4 cellular contexts compared by ENCODE assay signal in the genomic region with DNA sequence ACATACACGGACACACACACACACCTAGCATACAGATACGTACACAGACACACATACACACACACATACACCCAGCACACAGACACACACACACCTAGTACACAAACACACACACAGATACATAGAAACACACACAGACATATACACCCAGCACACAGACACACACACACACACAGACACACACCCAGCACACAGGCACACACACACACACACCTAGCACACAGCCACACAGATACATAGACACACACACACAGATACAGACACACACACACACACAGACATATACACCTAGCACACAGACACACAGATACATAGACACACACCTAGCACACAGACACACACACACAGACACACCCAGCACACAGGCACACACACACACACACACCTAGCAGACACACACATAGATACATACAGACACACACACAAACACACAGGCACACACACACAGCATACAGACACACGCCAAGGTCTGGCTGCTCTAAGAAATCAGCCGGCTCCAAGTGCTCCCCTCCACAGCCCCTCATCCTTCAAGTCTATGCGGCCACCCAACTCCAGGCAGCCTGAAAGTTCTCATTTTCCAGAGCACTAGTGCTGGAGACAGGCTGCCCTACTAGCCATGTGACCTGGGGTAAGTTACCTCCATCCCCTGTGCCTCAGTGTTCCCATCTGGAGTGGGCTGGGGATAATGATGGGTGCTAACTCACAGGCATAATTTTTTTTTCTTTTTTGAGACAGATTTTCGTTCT. TPM values are rescaled to one million over a fixed set of nuclear protein-coding genes. Genes with fewer than 3 reads are reported as not detected.
DNase-seq lines count a peak whose midpoint lies in the region; ATAC-seq, FAIRE-seq and TF ChIP-seq lines count a peak whose summit lies in the region.

No MANE protein-coding gene starts in this region.

- DNase-seq in CD4-positive, CD25-positive, alpha-beta regulatory T cell: no peak
- DNase-seq in astrocyte (ENCODE audit: low read depth) (no peak), COR-L47 (lab: John Stamatoyannopoulos, UW) (no peak)

- TF ChIP-seq CTCF in astrocyte (IDR thresholded peaks at IDR 0.05; ENCODE audit: insufficient read depth, low read depth, low read length): no peak

- H3K36me3 ChIP-seq in CD4-positive, CD25-positive, alpha-beta regulatory T cell (ENCODE audit: control insufficient read depth, insufficient read depth, low read length): peaks cover 59% of the 10 kb centered on the region
- H3K36me3 ChIP-seq in astrocyte (ENCODE audit: insufficient read depth, low read length): peaks cover 12% of the 10 kb centered on the region

- H3K9me3 Mint-ChIP-seq in CD4-positive, CD25-positive, alpha-beta regulatory T cell: no peaks in the 10 kb centered on the region
- no peaks in the 10 kb centered on the region for H3K9me3 Mint-ChIP-seq in astrocyte (ENCODE audit: unreplicated experiment)

- no peaks in the 10 kb centered on the region for H3K4me1 ChIP-seq in CD4-positive, CD25-positive, alpha-beta regulatory T cell (ENCODE audit: control insufficient read depth, insufficient read depth, low read length, poor library complexity, severe bottlenecking)
- H3K4me1 ChIP-seq in astrocyte (ENCODE audit: insufficient read depth, low read length): peaks cover 2% of the 10 kb centered on the region

- peaks cover 29% of the 10 kb centered on the region for H3K36me3 Mint-ChIP-seq in CD4-positive, CD25-positive, alpha-beta regulatory T cell
- peaks cover 22% of the 10 kb centered on the region for H3K36me3 Mint-ChIP-seq in astrocyte (ENCODE audit: low read depth, unreplicated experiment)

- peaks cover 2% of the 10 kb centered on the region for H4K20me1 ChIP-seq in astrocyte (ENCODE audit: insufficient read depth, low read length)

- H3K27ac ChIP-seq in CD4-positive, CD25-positive, alpha-beta regulatory T cell (ENCODE audit: insufficient read depth, low read length, poor library complexity, severe bottlenecking): no peak overlapping the region
- no peak overlapping the region for H3K27ac ChIP-seq in astrocyte (ENCODE audit: low read depth, low read length)

- H3K4me1 Mint-ChIP-seq in CD4-positive, CD25-positive, alpha-beta regulatory T cell: peaks cover 0 to 29% (median 7%) of the 10 kb centered on the region in 4 donors
- H3K4me1 Mint-ChIP-seq in astrocyte (ENCODE audit: low read depth, unreplicated experiment): peaks cover 7% of the 10 kb centered on the region

- H3K9ac ChIP-seq in astrocyte (ENCODE audit: low read length): no peak overlapping the region

- H3K4me3 ChIP-seq in CD4-positive, CD25-positive, alpha-beta regulatory T cell (ENCODE audit: low read depth, low read length): no peak overlapping the region
- H3K4me3 ChIP-seq in astrocyte (ENCODE audit: insufficient read depth, low read depth, low read length): no peak overlapping the region

- H3K27me3 Mint-ChIP-seq in CD4-positive, CD25-positive, alpha-beta regulatory T cell: no peaks in the 10 kb centered on the region
- H3K27me3 Mint-ChIP-seq in astrocyte (ENCODE audit: low read depth, unreplicated experiment): no peaks in the 10 kb centered on the region

- H3K79me2 ChIP-seq in astrocyte (ENCODE audit: insufficient read depth, low read length): no peaks in the 10 kb centered on the region

- H3K4me3 Mint-ChIP-seq in CD4-positive, CD25-positive, alpha-beta regulatory T cell: no peak overlapping the region
- no peak overlapping the region for H3K4me3 Mint-ChIP-seq in astrocyte (ENCODE audit: unreplicated experiment)

- no peak overlapping the region for H3K4me2 ChIP-seq in astrocyte (ENCODE audit: low read length)

- no peaks in the 10 kb centered on the region for H3K27me3 ChIP-seq in CD4-positive, CD25-positive, alpha-beta regulatory T cell (ENCODE audit: control insufficient read depth, insufficient read depth, low read length)
- no peaks in the 10 kb centered on the region for H3K27me3 ChIP-seq in astrocyte (ENCODE audit: insufficient read depth, low read length)

- ATAC-seq in CD4-positive, CD25-positive, alpha-beta regulatory T cell (ENCODE audit: low read depth in 2 of 2): no peak
- no peak for ATAC-seq in GM19395 (IDR thresholded peaks at IDR 0.05; ENCODE audit: unreplicated experiment)

- peak overlapping the region; percentile 0 to 70 (median 22) for H3K27ac Mint-ChIP-seq in CD4-positive, CD25-positive, alpha-beta regulatory T cell
- no peak overlapping the region for H3K27ac Mint-ChIP-seq in astrocyte (ENCODE audit: unreplicated experiment)

- H2AFZ ChIP-seq in astrocyte (ENCODE audit: low read depth, low read length): no peak overlapping the region

- FAIRE-seq in astrocyte (lab: Jason Lieb, UNC): peak; percentile 84

- no peaks in the 10 kb centered on the region for H3K9me3 ChIP-seq in CD4-positive, CD25-positive, alpha-beta regulatory T cell (ENCODE audit: control insufficient read depth in 2 of 2, low read length in 2 of 2)
- H3K9me3 ChIP-seq in astrocyte (ENCODE audit: insufficient read depth, low read depth, low read length): no peaks in the 10 kb centered on the region

RNA-seq across cellular contexts. Expression of a gene that starts 13.2 kb away (rescaled TPM):
- total RNA-seq in CD4-positive, CD25-positive, alpha-beta regulatory T cell: 29.5 TPM
- polyA plus RNA-seq in CD4-positive, CD25-positive, alpha-beta regulatory T cell: 10 to 100 TPM in 1 of 4 donors, 1 to 10 TPM in 3; 4.9 to 10.1 (median 6.2) TPM
- 8.7 and 10.1 TPM in 2 replicates for total RNA-seq in astrocyte

RNA-seq across cellular contexts. Expression of a gene that starts 24.5 kb away (rescaled TPM):
- 29.4 TPM for total RNA-seq in CD4-positive, CD25-positive, alpha-beta regulatory T cell
- 10 to 100 TPM; 10.7 to 15.9 (median 13.4) TPM for polyA plus RNA-seq in CD4-positive, CD25-positive, alpha-beta regulatory T cell
- 16.7 and 20.4 TPM in 2 replicates for total RNA-seq in astrocyte

RNA-seq across cellular contexts. Expression of a gene that starts 33.0 kb away (rescaled TPM):
- total RNA-seq in CD4-positive, CD25-positive, alpha-beta regulatory T cell: 78.8 TPM
- 10 to 100 TPM; 34.3 to 46.1 (median 40.3) TPM for polyA plus RNA-seq in CD4-positive, CD25-positive, alpha-beta regulatory T cell
- total RNA-seq in astrocyte: 49.2 and 56.4 TPM in 2 replicates

RNA-seq across cellular contexts. Expression of a gene that starts 34.5 kb away (rescaled TPM):
- total RNA-seq in CD4-positive, CD25-positive, alpha-beta regulatory T cell: 126 TPM
- 10 to 100 TPM in 2 of 4 donors, 1 to 10 TPM in 2; 9.3 to 10.5 (median 9.8) TPM for polyA plus RNA-seq in CD4-positive, CD25-positive, alpha-beta regulatory T cell
- 81.9 and 83.3 TPM in 2 replicates for total RNA-seq in astrocyte

RNA-seq across cellular contexts. Expression of a gene that starts 53.1 kb away (rescaled TPM):
- total RNA-seq in CD4-positive, CD25-positive, alpha-beta regulatory T cell: 165 TPM
- polyA plus RNA-seq in CD4-positive, CD25-positive, alpha-beta regulatory T cell: 10 to 100 TPM; 42.5 to 46.6 (median 44.2) TPM
- 55.0 and 56.1 TPM in 2 replicates for total RNA-seq in astrocyte
